ENCODE assay signal across 1 cellular context in the genomic region with DNA sequence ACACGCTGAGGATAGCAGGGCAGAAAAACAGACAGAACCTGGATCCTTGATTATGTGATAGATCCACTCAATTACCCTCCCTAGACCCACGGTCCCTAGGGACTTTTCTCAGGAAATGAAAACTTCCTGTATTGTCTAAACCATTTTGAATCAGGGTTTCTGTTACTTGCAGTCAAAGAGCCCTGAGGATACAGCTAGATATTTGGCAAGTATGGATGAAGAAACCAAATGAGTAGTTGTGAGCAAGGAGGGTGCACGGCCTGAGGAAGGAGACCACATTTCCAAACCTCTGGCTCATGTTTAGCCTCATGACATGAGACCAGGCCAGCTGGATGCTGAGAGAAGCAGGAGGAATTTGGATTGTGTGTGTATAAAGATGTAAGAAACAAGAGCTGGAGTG.
TF ChIP-seq lines count a peak whose summit lies in the region.

No MANE protein-coding gene starts in this region.

TF ChIP-seq in IMR-90, 13 proteins besides CTCF, POLR2A, EP300 and RAD21:
- TF ChIP-seq RCOR1 (IDR thresholded peaks at IDR 0.05; ENCODE audit: insufficient replicate concordance, low read length) (no peak), MAFK (IDR thresholded peaks at IDR 0.05; ENCODE audit: low read depth, low read length) (no peak), SMC3 (IDR thresholded peaks at IDR 0.05; ENCODE audit: low read depth, low read length) (no peak), BHLHE40 (IDR thresholded peaks at IDR 0.05; ENCODE audit: low read depth, low read length) (no peak), FOS (IDR thresholded peaks at IDR 0.05; ENCODE audit: low read depth, low read length) (no peak), CEBPB (IDR thresholded peaks at IDR 0.05; ENCODE audit: low read depth, low read length) (no peak), RFX5 (IDR thresholded peaks at IDR 0.05; ENCODE audit: low read depth, low read length) (no peak), CHD1 (IDR thresholded peaks at IDR 0.05; ENCODE audit: low read depth, low read length) (no peak), MXI1 (IDR thresholded peaks at IDR 0.05; ENCODE audit: borderline replicate concordance, low read depth, low read length) (no peak), NFE2L2 (IDR thresholded peaks at IDR 0.05; ENCODE audit: low read depth, low read length) (no peak), MAZ (IDR thresholded peaks at IDR 0.05; ENCODE audit: borderline replicate concordance, low read depth, low read length) (no peak)
- TF ChIP-seq, protein P1, sequence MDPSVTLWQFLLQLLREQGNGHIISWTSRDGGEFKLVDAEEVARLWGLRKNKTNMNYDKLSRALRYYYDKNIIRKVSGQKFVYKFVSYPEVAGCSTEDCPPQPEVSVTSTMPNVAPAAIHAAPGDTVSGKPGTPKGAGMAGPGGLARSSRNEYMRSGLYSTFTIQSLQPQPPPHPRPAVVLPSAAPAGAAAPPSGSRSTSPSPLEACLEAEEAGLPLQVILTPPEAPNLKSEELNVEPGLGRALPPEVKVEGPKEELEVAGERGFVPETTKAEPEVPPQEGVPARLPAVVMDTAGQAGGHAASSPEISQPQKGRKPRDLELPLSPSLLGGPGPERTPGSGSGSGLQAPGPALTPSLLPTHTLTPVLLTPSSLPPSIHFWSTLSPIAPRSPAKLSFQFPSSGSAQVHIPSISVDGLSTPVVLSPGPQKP (IDR thresholded peaks at IDR 0.05; ENCODE audit: borderline replicate concordance, low read depth, low read length): no peak
- TF ChIP-seq, protein P2, sequence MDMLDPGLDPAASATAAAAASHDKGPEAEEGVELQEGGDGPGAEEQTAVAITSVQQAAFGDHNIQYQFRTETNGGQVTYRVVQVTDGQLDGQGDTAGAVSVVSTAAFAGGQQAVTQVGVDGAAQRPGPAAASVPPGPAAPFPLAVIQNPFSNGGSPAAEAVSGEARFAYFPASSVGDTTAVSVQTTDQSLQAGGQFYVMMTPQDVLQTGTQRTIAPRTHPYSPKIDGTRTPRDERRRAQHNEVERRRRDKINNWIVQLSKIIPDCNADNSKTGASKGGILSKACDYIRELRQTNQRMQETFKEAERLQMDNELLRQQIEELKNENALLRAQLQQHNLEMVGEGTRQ (IDR thresholded peaks at IDR 0.05; ENCODE audit: low read depth, low read length): no peak
TF ChIP-seq in IMR-90: peak in this region for 0.
